In genomic region chr6:18269717-18270116, GRCh38 we compare ENCODE assay signal across 16 cellular contexts. TPM values are rescaled to one million over a fixed set of nuclear protein-coding genes. Genes with fewer than 3 reads are reported as not detected.
DNase-seq lines count a peak whose midpoint lies in the region; ATAC-seq and TF ChIP-seq lines count a peak whose summit lies in the region.
"Had no signal": no experiment of that assay in that cellular context is flagged by ENCODE, and none has a peak within 500 bp of the region (broad histone marks: within the 10 kb centered on the region; RNA-seq: fewer than 3 reads in every experiment).

No MANE protein-coding gene starts in this region.

- H3K9me3 ChIP-seq in BLaER1 treated with 17β-estradiol and CSF1 and Interleukin-3, amounts not matched to agents 10 nM and 100 nM (replicated peaks in 1 of 11): peaks cover 12 to 21% (median 18%) of the 10 kb centered on the region in 11 experiments
- peaks cover 11% of the 10 kb centered on the region for H3K9me3 ChIP-seq in DND-41 (ENCODE audit: insufficient read depth, low read length, severe bottlenecking)
- H3K9me3 ChIP-seq: Peyer's patch, SJSA1 had no signal

- peak overlapping the region; percentile 24 to 70 (median 50); a peak in 21 of 22 replicates for H3K4me2 ChIP-seq in BLaER1 treated with 17β-estradiol and CSF1 and Interleukin-3, amounts not matched to agents 10 nM and 100 nM
- H3K4me2 ChIP-seq in DND-41 (ENCODE audit: insufficient read depth, low read length): peak overlapping the region; percentile 53

- ATAC-seq in DND-41 (ENCODE audit: insufficient read depth, low read depth): no peak

- no peaks in the 10 kb centered on the region for H3K27me3 ChIP-seq in BLaER1 treated with 17β-estradiol and CSF1 and Interleukin-3, amounts not matched to agents 10 nM and 100 nM
- no peaks in the 10 kb centered on the region for H3K27me3 ChIP-seq in DND-41 (ENCODE audit: insufficient read depth, low read length, poor library complexity)
- H3K27me3 ChIP-seq: Peyer's patch, SJSA1 had no signal

- DNase-seq in DND-41 (no peak), NCI-H345 treated with DMSO at 0.1 percent for 48 hours (lab: John Stamatoyannopoulos, UW; ENCODE audit: unreplicated experiment) (peak; percentile 49), mucosa of gallbladder (ENCODE audit: low spot score) (peak; percentile 40), coronary artery (ENCODE audit: low spot score) (no peak), middle frontal gyrus (ENCODE audit: extremely low spot score, low spot score) (no peak), NCI-H446 treated with DMSO at 0.1 percent for 48 hours (lab: John Stamatoyannopoulos, UW) (no peak)
- DNase-seq: DMS79 treated with DMSO at 0.1 percent for 48 hours; H9; NCI-H1436 treated with DMSO at 0.1 percent for 48 hours; NCI-H2227 treated with DMSO at 0.1 percent for 48 hours; NCI-H526; NK-92 treated with Interleukin-12 subunit alpha and Interleukin-12 subunit beta, amount 100 ng/mL, for 24 hours; Peyer's patch had no signal

- TF ChIP-seq CTCF in DND-41 (IDR thresholded peaks at IDR 0.05; ENCODE audit: borderline replicate concordance, extremely low read depth, low read length, poor library complexity, severe bottlenecking): no peak
- TF ChIP-seq CTCF in coronary artery (IDR thresholded peaks at IDR 0.05): no peak

- H4K20me1 ChIP-seq in BLaER1 treated with 17β-estradiol and CSF1 and Interleukin-3, amounts not matched to agents 10 nM and 100 nM: no peaks in the 10 kb centered on the region
- H4K20me1 ChIP-seq in DND-41 (ENCODE audit: insufficient read depth, low read length): no peaks in the 10 kb centered on the region; the same call in 1 of the 2 replicates

- H3K4me3 ChIP-seq in BLaER1 treated with 17β-estradiol and CSF1 and Interleukin-3, amounts not matched to agents 10 nM and 100 nM: no peak overlapping the region
- H3K4me3 ChIP-seq in DND-41 (ENCODE audit: low read depth in 1 of 2, low read length in 2 of 2) (no peak overlapping the region), coronary artery (no peak overlapping the region)
- H3K4me3 ChIP-seq: Peyer's patch, SJSA1 had no signal

- no peak overlapping the region for H3K9ac ChIP-seq in BLaER1 treated with 17β-estradiol and CSF1 and Interleukin-3, amounts not matched to agents 10 nM and 100 nM
- H3K9ac ChIP-seq in DND-41 (ENCODE audit: low read depth, low read length): no peak overlapping the region

- H2AFZ ChIP-seq in DND-41 (ENCODE audit: low read depth, low read length): no peak overlapping the region

- H3K4me1 ChIP-seq in BLaER1 treated with 17β-estradiol and CSF1 and Interleukin-3, amounts not matched to agents 10 nM and 100 nM: peaks cover 14 to 35% (median 25%) of the 10 kb centered on the region in 10 experiments
- H3K4me1 ChIP-seq in DND-41 (ENCODE audit: insufficient read depth, low read length): peaks cover 35% of the 10 kb centered on the region

- peaks cover 11% of the 10 kb centered on the region for H3K79me2 ChIP-seq in DND-41 (ENCODE audit: insufficient read depth, low read length)

- peaks cover 0 to 5% (median 0%) of the 10 kb centered on the region in 11 experiments; a peak in 2 of 22 replicates for H3K36me3 ChIP-seq in BLaER1 treated with 17β-estradiol and CSF1 and Interleukin-3, amounts not matched to agents 10 nM and 100 nM
- H3K36me3 ChIP-seq in DND-41 (ENCODE audit: insufficient read depth, low read length): peaks cover 7% of the 10 kb centered on the region; the same call in 1 of the 2 replicates
- H3K36me3 ChIP-seq: Peyer's patch, SJSA1 had no signal

- no peak overlapping the region for H3K27ac ChIP-seq in BLaER1 treated with 17β-estradiol and CSF1 and Interleukin-3, amounts not matched to agents 10 nM and 100 nM
- no peak overlapping the region for H3K27ac ChIP-seq in DND-41 (ENCODE audit: low read length)
- H3K27ac ChIP-seq in coronary artery: no peak overlapping the region
- H3K27ac ChIP-seq: C4-2B, Peyer's patch, SJSA1 had no signal

RNA-seq across cellular contexts. Expression of gene DEK, which starts 5.4 kb away (rescaled TPM):
- 59.8 TPM for total RNA-seq in mucosa of gallbladder

Comparison
In these comparisons a context has a peak if more than half of its experiments do, and no peak if none do; other contexts are left out.
1. DNase-seq: peak in NCI-H345 treated with DMSO at 0.1 percent for 48 hours (single experiment) and mucosa of gallbladder (single experiment); none in DND-41 (single experiment), coronary artery (single experiment), middle frontal gyrus (single experiment) and NCI-H446 treated with DMSO at 0.1 percent for 48 hours (single experiment).